ENCODE assay signal across 1 cellular context in genomic region chr2:53129851-53130250, GRCh38.
TF ChIP-seq lines count a peak whose summit lies in the region.

No MANE protein-coding gene starts in this region.

TF ChIP-seq in SK-N-SH treated with all-trans-retinoic acid at 6 μM for 48 hours, 23 proteins besides CTCF, POLR2A, EP300 and RAD21 (continued from another document):
- no peak for TF ChIP-seq TSHZ2 (CRISPR knock-in tag; IDR thresholded peaks at IDR 0.05)
